ENCODE assay signal across 1 cellular context in the genomic region with DNA sequence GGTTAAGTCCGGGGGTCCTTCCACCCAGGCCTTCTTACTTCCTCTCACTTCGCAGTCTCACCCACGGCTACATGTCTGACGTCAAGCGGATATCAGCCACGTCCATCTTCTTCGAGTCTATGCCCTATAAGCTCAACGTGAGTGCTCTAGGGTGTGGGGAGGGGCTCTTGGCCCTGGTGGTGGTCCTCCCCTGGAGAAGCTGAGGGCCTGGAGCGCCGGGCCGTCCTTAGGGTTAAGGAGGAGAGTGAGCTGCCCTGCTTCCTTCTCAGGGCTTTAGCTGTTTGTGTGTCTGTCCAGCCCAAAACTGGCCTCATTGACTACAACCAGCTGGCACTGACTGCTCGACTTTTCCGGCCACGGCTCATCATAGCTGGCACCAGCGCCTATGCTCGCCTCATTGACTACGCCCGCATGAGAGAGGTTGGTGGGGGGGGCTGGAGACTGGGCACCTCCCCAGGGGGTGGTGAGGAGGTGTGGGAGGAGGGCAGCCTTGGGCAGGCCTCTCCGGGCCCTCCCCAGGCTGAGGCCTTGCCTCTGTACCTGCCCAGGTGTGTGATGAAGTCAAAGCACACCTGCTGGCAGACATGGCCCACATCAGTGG.
TF ChIP-seq lines count a peak whose summit lies in the region.

No MANE protein-coding gene starts in this region.

TF ChIP-seq in H1, 55 proteins besides CTCF, POLR2A, EP300 and RAD21:
- TF ChIP-seq SP2 (IDR thresholded peaks at IDR 0.05; ENCODE audit: low read length) (no peak), CHD7 (IDR thresholded peaks at IDR 0.05; ENCODE audit: insufficient replicate concordance, low read length) (no peak), ASH2L (IDR thresholded peaks at IDR 0.05; ENCODE audit: low read length) (no peak), BCL11A (IDR thresholded peaks at IDR 0.05; ENCODE audit: low read depth in 2 of 2, low read length in 2 of 2) (no peak), SRF (IDR thresholded peaks at IDR 0.05; ENCODE audit: low read depth, low read length) (no peak), SUZ12 (IDR thresholded peaks at IDR 0.05; ENCODE audit: low read length) (no peak), KDM4A (IDR thresholded peaks at IDR 0.05; ENCODE audit: low read depth, low read length, severe bottlenecking) (no peak), YY1 (IDR thresholded peaks at IDR 0.05; ENCODE audit: low read depth, low read length) (no peak), MAFK (IDR thresholded peaks at IDR 0.05; ENCODE audit: low read depth, low read length) (no peak), TAF7 (optimal IDR thresholded peaks at IDR 0.05; ENCODE audit: borderline replicate concordance, low read depth, low read length) (no peak), TCF12 (IDR thresholded peaks at IDR 0.05; ENCODE audit: low read depth, low read length) (no peak), ZNF274 (IDR thresholded peaks at IDR 0.05; ENCODE audit: borderline replicate concordance, extremely low read depth, low read length) (no peak), TEAD4 (IDR thresholded peaks at IDR 0.05; ENCODE audit: low read depth, low read length) (no peak), GTF2F1 (IDR thresholded peaks at IDR 0.05; ENCODE audit: borderline replicate concordance, low read depth, low read length) (no peak), EZH2 (IDR thresholded peaks at IDR 0.05; ENCODE audit: low read depth, low read length, severe bottlenecking) (no peak), PHF8 (conservative IDR thresholded peaks at IDR 0.05; ENCODE audit: low read depth, low read length) (no peak), KDM1A (IDR thresholded peaks at IDR 0.05; ENCODE audit: borderline replicate concordance, low read length) (no peak)
